Comparison of ENCODE assay signal across 1 cellular context in genomic region chr3:153495422-153495821, GRCh38.
TF ChIP-seq lines count a peak whose summit lies in the region.

No MANE protein-coding gene starts in this region.

TF ChIP-seq in IMR-90, 13 proteins besides CTCF, POLR2A, EP300 and RAD21 (continued from another document):
- TF ChIP-seq SMC3 (IDR thresholded peaks at IDR 0.05; ENCODE audit: low read depth, low read length): no peak
- TF ChIP-seq MXI1 (IDR thresholded peaks at IDR 0.05; ENCODE audit: borderline replicate concordance, low read depth, low read length): no peak
- no peak for TF ChIP-seq MAZ (IDR thresholded peaks at IDR 0.05; ENCODE audit: borderline replicate concordance, low read depth, low read length)
- no peak for TF ChIP-seq USF2 (IDR thresholded peaks at IDR 0.05; ENCODE audit: low read depth, low read length)
- TF ChIP-seq MAFK (IDR thresholded peaks at IDR 0.05; ENCODE audit: low read depth, low read length): no peak
- TF ChIP-seq RCOR1 (IDR thresholded peaks at IDR 0.05; ENCODE audit: insufficient replicate concordance, low read length): no peak
- TF ChIP-seq FOS (IDR thresholded peaks at IDR 0.05; ENCODE audit: low read depth, low read length): no peak
- TF ChIP-seq CHD1 (IDR thresholded peaks at IDR 0.05; ENCODE audit: low read depth, low read length): no peak
- no peak for TF ChIP-seq RFX5 (IDR thresholded peaks at IDR 0.05; ENCODE audit: low read depth, low read length)
- no peak for TF ChIP-seq NFE2L2 (IDR thresholded peaks at IDR 0.05; ENCODE audit: low read depth, low read length)
- no peak for TF ChIP-seq CEBPB (IDR thresholded peaks at IDR 0.05; ENCODE audit: low read depth, low read length)
TF ChIP-seq in IMR-90: peak in this region for 0.
